1 cellular context compared by ENCODE assay signal in genomic region chr19:34306213-34306661, GRCh38.
TF ChIP-seq lines count a peak whose summit lies in the region.

No MANE protein-coding gene starts in this region.

TF ChIP-seq in HepG2, 621 proteins besides CTCF, POLR2A, EP300 and RAD21 (continued from another document and continues in another):
- no peak for TF ChIP-seq ZNF451 (CRISPR knock-in tag; IDR thresholded peaks at IDR 0.05)
- no peak for TF ChIP-seq ZNF607 (CRISPR knock-in tag; IDR thresholded peaks at IDR 0.05; ENCODE audit: borderline replicate concordance)
- no peak for TF ChIP-seq ZNF253 (CRISPR knock-in tag; IDR thresholded peaks at IDR 0.05; ENCODE audit: borderline replicate concordance)
- TF ChIP-seq ZBTB49 (CRISPR knock-in tag; IDR thresholded peaks at IDR 0.05; ENCODE audit: borderline replicate concordance), result no peak
- TF ChIP-seq ZSCAN9 (CRISPR knock-in tag; IDR thresholded peaks at IDR 0.05; ENCODE audit: borderline replicate concordance), result peak; percentile 30; the same call in 1 of the 2 replicates
- TF ChIP-seq PAWR (CRISPR knock-in tag; IDR thresholded peaks at IDR 0.05; ENCODE audit: borderline replicate concordance), result no peak
- TF ChIP-seq MYC (CRISPR knock-in tag; IDR thresholded peaks at IDR 0.05; ENCODE audit: borderline replicate concordance), result peak; percentile 91
- no peak for TF ChIP-seq ATF7-NPFF (CRISPR knock-in tag; IDR thresholded peaks at IDR 0.05; ENCODE audit: low read depth)
- TF ChIP-seq RFX1 (IDR thresholded peaks at IDR 0.05), result no peak
- no peak for TF ChIP-seq CC2D1A (CRISPR knock-in tag; IDR thresholded peaks at IDR 0.05)
- TF ChIP-seq FOXA1 (IDR thresholded peaks at IDR 0.05), result no peak
- 0 out of 2 replicates have a peak, but pooled peaks have one; percentile 42 for TF ChIP-seq FOXA1 (CRISPR knock-in tag; IDR thresholded peaks at IDR 0.05)
- no peak for TF ChIP-seq ZNF878 (CRISPR knock-in tag; IDR thresholded peaks at IDR 0.05)
- no peak for TF ChIP-seq ZNF512B (CRISPR knock-in tag; IDR thresholded peaks at IDR 0.05; ENCODE audit: borderline replicate concordance)
- no peak for TF ChIP-seq ZNF207 (IDR thresholded peaks at IDR 0.05; ENCODE audit: borderline replicate concordance)
- no peak for TF ChIP-seq HOXA5 (CRISPR knock-in tag; IDR thresholded peaks at IDR 0.05)
- TF ChIP-seq ESRRA (CRISPR knock-in tag; IDR thresholded peaks at IDR 0.05; ENCODE audit: low read depth), result no peak
- no peak for TF ChIP-seq ZNF510 (CRISPR knock-in tag; IDR thresholded peaks at IDR 0.05; ENCODE audit: low read depth)
- no peak for TF ChIP-seq ZBTB10 (CRISPR knock-in tag; IDR thresholded peaks at IDR 0.05; ENCODE audit: borderline replicate concordance)
- TF ChIP-seq PAX8 (CRISPR knock-in tag; IDR thresholded peaks at IDR 0.05; ENCODE audit: borderline replicate concordance), result no peak
- TF ChIP-seq TFDP1 (CRISPR knock-in tag; IDR thresholded peaks at IDR 0.05; ENCODE audit: borderline replicate concordance), result peak; percentile 67; the same call in 1 of the 2 replicates
- TF ChIP-seq RFX5 (IDR thresholded peaks at IDR 0.05; ENCODE audit: low read depth, low read length), result no peak
- no peak for TF ChIP-seq EHMT2 (IDR thresholded peaks at IDR 0.05; ENCODE audit: borderline replicate concordance, low read depth, low read length)
- peak; percentile 35; the same call in 1 of the 2 replicates for TF ChIP-seq CEBPG (CRISPR knock-in tag; IDR thresholded peaks at IDR 0.05)
- no peak for TF ChIP-seq KDM3A (CRISPR knock-in tag; IDR thresholded peaks at IDR 0.05; ENCODE audit: low read depth)
- TF ChIP-seq NCOA5 (CRISPR knock-in tag; IDR thresholded peaks at IDR 0.05), result no peak
- TF ChIP-seq ZNF292 (CRISPR knock-in tag; IDR thresholded peaks at IDR 0.05; ENCODE audit: borderline replicate concordance, low read depth), result no peak
- TF ChIP-seq ZBTB37 (CRISPR knock-in tag; IDR thresholded peaks at IDR 0.05), result no peak
- TF ChIP-seq ZSCAN21 (CRISPR knock-in tag; IDR thresholded peaks at IDR 0.05; ENCODE audit: borderline replicate concordance), result no peak
- no peak for TF ChIP-seq ZNF407 (CRISPR knock-in tag; IDR thresholded peaks at IDR 0.05; ENCODE audit: not compliant biosample characterization)
- no peak for TF ChIP-seq ZNF121 (CRISPR knock-in tag; IDR thresholded peaks at IDR 0.05)
- no peak for TF ChIP-seq ZNF75D (CRISPR knock-in tag; IDR thresholded peaks at IDR 0.05; ENCODE audit: borderline replicate concordance)
- TF ChIP-seq SYNCRIP (IDR thresholded peaks at IDR 0.05; ENCODE audit: insufficient read depth, low read depth, low read length), result no peak
- peak; percentile 85 for TF ChIP-seq DMAP1 (CRISPR knock-in tag; IDR thresholded peaks at IDR 0.05)
- TF ChIP-seq TIGD3 (CRISPR knock-in tag; IDR thresholded peaks at IDR 0.05; ENCODE audit: borderline replicate concordance), result no peak
- peak; percentile 53; the same call in 1 of the 2 replicates for TF ChIP-seq MIER3 (CRISPR knock-in tag; IDR thresholded peaks at IDR 0.05; ENCODE audit: borderline replicate concordance)
- no peak for TF ChIP-seq NCOR1 (IDR thresholded peaks at IDR 0.05; ENCODE audit: borderline replicate concordance, low read length)
- TF ChIP-seq MNT (IDR thresholded peaks at IDR 0.05), result peak; percentile 38; the same call in 1 of the 2 replicates
- TF ChIP-seq CEBPB (IDR thresholded peaks at IDR 0.05; ENCODE audit: borderline replicate concordance, low read depth, low read length), result no peak
